Comparison of ENCODE assay signal across 19 cellular contexts in genomic region chr10:29305031-29305335, GRCh38. TPM values are rescaled to one million over a fixed set of nuclear protein-coding genes. Genes with fewer than 3 reads are reported as not detected.
A peak's percentile ranks its signal among the peaks of the same experiment; 100 is the strongest.
DNase-seq lines count a peak whose midpoint lies in the region; FAIRE-seq and TF ChIP-seq lines count a peak whose summit lies in the region.
"Had no signal": no experiment of that assay in that cellular context is flagged by ENCODE, and none has a peak within 500 bp of the region (broad histone marks: within the 10 kb centered on the region; RNA-seq: fewer than 3 reads in every experiment).

No MANE protein-coding gene starts in this region.

- POLR2A ChIA-PET in Caco-2 (lab: Charles Lee) = no interaction called here
- POLR2A ChIA-PET in endothelial cell of umbilical vein (lab: Charles Lee) = no interaction called here

- H3K27ac ChIP-seq in GM23248 (no peak overlapping the region), endothelial cell of umbilical vein (ENCODE audit: insufficient read depth, low read depth, low read length) (no peak overlapping the region), osteoblast (ENCODE audit: low read depth, low read length) (peak overlapping the region; percentile 50)
- H3K27ac ChIP-seq: tibial artery, VCaP had no signal

- DNase-seq in Caco-2 (no peak), GM23248 (no peak), endothelial cell of umbilical vein (ENCODE audit: low read depth, low spot score) (no peak), osteoblast (ENCODE audit: insufficient read length, low spot score, missing footprints) (peak; percentile 22), CD14-positive monocyte (ENCODE audit: low spot score) (no peak), MG63 (no peak), D721Med (ENCODE audit: insufficient read length, low spot score) (no peak)
- DNase-seq: NCI-H510A had no signal

- H3K27me3 ChIP-seq in Caco-2 (replicated peaks; ENCODE audit: control insufficient read depth, insufficient read depth, low read length) = no peaks in the 10 kb centered on the region
- H3K27me3 ChIP-seq in GM23248 (replicated peaks; ENCODE audit: insufficient read depth) = no peaks in the 10 kb centered on the region
- peaks cover 1 to 16% of the 10 kb centered on the region in 2 experiments for H3K27me3 ChIP-seq in endothelial cell of umbilical vein (ENCODE audit: control insufficient read depth in 2 of 2, insufficient read depth in 2 of 2, low read length in 2 of 2)
- no peaks in the 10 kb centered on the region for H3K27me3 ChIP-seq in osteoblast (ENCODE audit: insufficient read depth, low read length)
- no peaks in the 10 kb centered on the region for H3K27me3 ChIP-seq in MG63
- H3K27me3 ChIP-seq: ovary, tibial artery had no signal

- dilution Hi-C loops in endothelial cell of umbilical vein (cut with MboI; ENCODE audit: extremely low pct_ligation_motif_present, low sequenced_read_pairs) = no loop called here

- peak overlapping the region; percentile 55 for H3K4me3 Mint-ChIP-seq in Caco-2 (ENCODE audit: unreplicated experiment)
- H3K4me3 Mint-ChIP-seq in CD14-positive monocyte = peak overlapping the region in 1 of 2 donors; percentile 33
- H3K4me3 Mint-ChIP-seq: CD8-positive, alpha-beta memory T cell; naive thymus-derived CD8-positive, alpha-beta T cell; stimulated activated naive CD8-positive, alpha-beta T cell treated with anti-CD3 and anti-CD28 coated beads, Interleukin-15, Interleukin-2, amounts not matched to agents 100 ng/mL and 50 ng/mL, for 24 hours had no signal

- CTCF ChIA-PET in Caco-2 (lab: Charles Lee) = interaction anchor here (0.6 to 1.7 kb wide), 33 partner anchors 9 to 677 kb away, joined by 3 to 28 read pairs (median 5); no protein-coding TSS in a partner anchor
- CTCF ChIA-PET in endothelial cell of umbilical vein (lab: Charles Lee) = interaction anchor here (0.5 to 7.3 kb wide), 55 partner anchors 8 to 873 kb away, joined by 3 to 244 read pairs (median 4); no protein-coding TSS in a partner anchor

- in situ Hi-C loops in GM23248 (cut with MboI) = loop anchor here (10.0 kb wide), 1 partner anchor 640 kb away; no protein-coding TSS in a partner anchor

- H3K9me2 ChIP-seq in GM23248 (ENCODE audit: insufficient read depth) = no peaks in the 10 kb centered on the region

- no peaks in the 10 kb centered on the region for H3F3A ChIP-seq in GM23248 (ENCODE audit: insufficient read depth)

- BruUV-seq in Caco-2 (replicated peaks; lab: Mats Ljungman, UMichigan) = no TSS peak
- no TSS peak for BruUV-seq in endothelial cell of umbilical vein (replicated peaks; lab: Mats Ljungman, UMichigan)

- no peaks in the 10 kb centered on the region for H3K27me3 Mint-ChIP-seq in Caco-2 (ENCODE audit: insufficient read depth, unreplicated experiment)
- peaks cover 3 to 13% (median 5%) of the 10 kb centered on the region in 3 donors for H3K27me3 Mint-ChIP-seq in CD14-positive monocyte (ENCODE audit: low read depth in 3 of 3)

- H3K79me2 ChIP-seq in GM23248 (ENCODE audit: insufficient read depth) = no peaks in the 10 kb centered on the region
- no peaks in the 10 kb centered on the region for H3K79me2 ChIP-seq in endothelial cell of umbilical vein (ENCODE audit: control insufficient read depth, insufficient read depth, low read length)
- no peaks in the 10 kb centered on the region for H3K79me2 ChIP-seq in osteoblast (ENCODE audit: insufficient read depth, low read length)

- H4K20me1 ChIP-seq in GM23248 (ENCODE audit: insufficient read depth) (no peaks in the 10 kb centered on the region), endothelial cell of umbilical vein (replicated peaks; ENCODE audit: control insufficient read depth, extremely low read depth, insufficient read depth, low read length) (no peaks in the 10 kb centered on the region), osteoblast (ENCODE audit: insufficient read depth, low read length) (no peaks in the 10 kb centered on the region)

- FAIRE-seq in endothelial cell of umbilical vein (lab: Jason Lieb, UNC) = no peak
- FAIRE-seq in D721Med (lab: Jason Lieb, UNC) = no peak

- TF ChIP-seq POLR2A in endothelial cell of umbilical vein (IDR thresholded peaks at IDR 0.05; ENCODE audit: low read depth, low read length) = no peak

- no peak overlapping the region for H3K4me2 ChIP-seq in GM23248 (ENCODE audit: unreplicated experiment)
- H3K4me2 ChIP-seq in endothelial cell of umbilical vein (ENCODE audit: insufficient read depth, low read length) = no peak overlapping the region
- H3K4me2 ChIP-seq in osteoblast (ENCODE audit: insufficient read depth, low read length) = peak overlapping the region; percentile 73

- H3K36me3 Mint-ChIP-seq in Caco-2 (ENCODE audit: insufficient read depth, unreplicated experiment) (peaks cover under 1% of the 10 kb centered on the region), CD14-positive monocyte (no peaks in the 10 kb centered on the region)

- H3K27ac Mint-ChIP-seq in Caco-2 (ENCODE audit: unreplicated experiment) (peak overlapping the region; percentile 48), CD14-positive monocyte (no peak overlapping the region)
- H3K27ac Mint-ChIP-seq: dendritic cell treated with granulocyte-macrophage colony-stimulating factor and Interleukin-4, amounts not matched to agents 40 ng/mL and 50 ng/mL, for 4 days; stimulated activated naive CD8-positive, alpha-beta T cell treated with anti-CD3 and anti-CD28 coated beads, Interleukin-15, Interleukin-2, amounts not matched to agents 100 ng/mL and 50 ng/mL, for 24 hours; T-helper 2 cell treated with Interferon-gamma antibody and Interleukin-4, amounts not matched to agents 5 μg/mL and 100 μg/mL, for 36 hours had no signal

- 52 to 55% methylated on average over 2 of the region's 2 CpGs for WGBS in GM23248 (ENCODE audit: low coverage in 1 of 2, low lambda C conversion rate in 2 of 2, missing lambda C conversion rate in 2 of 2), 2 experiments

- no peak overlapping the region for H3K9ac ChIP-seq in GM23248
- no peak overlapping the region for H3K9ac ChIP-seq in endothelial cell of umbilical vein (replicated peaks; ENCODE audit: extremely low read depth, insufficient read depth, low read length)

- H3K4me1 Mint-ChIP-seq in Caco-2 (ENCODE audit: low read depth, unreplicated experiment) = peaks cover 2% of the 10 kb centered on the region
- H3K4me1 Mint-ChIP-seq in CD14-positive monocyte = peaks cover 6% of the 10 kb centered on the region

- peaks cover 18% of the 10 kb centered on the region for H3K9me3 ChIP-seq in Caco-2
- no peaks in the 10 kb centered on the region for H3K9me3 ChIP-seq in GM23248 (ENCODE audit: low read depth)
- H3K9me3 ChIP-seq in endothelial cell of umbilical vein (replicated peaks; ENCODE audit: control insufficient read depth, insufficient read depth, low read length) = no peaks in the 10 kb centered on the region
- H3K9me3 ChIP-seq in osteoblast (ENCODE audit: low read depth, low read length) = no peaks in the 10 kb centered on the region
- H3K9me3 ChIP-seq in MG63 = peaks cover 30% of the 10 kb centered on the region
- H3K9me3 ChIP-seq: ovary had no signal

- peaks cover 14% of the 10 kb centered on the region; the same call in 1 of the 2 replicates for H3K4me1 ChIP-seq in Caco-2
- no peaks in the 10 kb centered on the region; the same call in 1 of the 2 replicates for H3K4me1 ChIP-seq in GM23248 (ENCODE audit: insufficient read depth)
- no peaks in the 10 kb centered on the region for H3K4me1 ChIP-seq in endothelial cell of umbilical vein (ENCODE audit: control insufficient read depth, extremely low read depth, insufficient read depth, low read length)
- H3K4me1 ChIP-seq in osteoblast (ENCODE audit: insufficient read depth, low read length) = peaks cover 16% of the 10 kb centered on the region

- peaks cover 24% of the 10 kb centered on the region for H3K9me3 Mint-ChIP-seq in Caco-2 (ENCODE audit: unreplicated experiment)
- peaks cover 0 to 16% (median 8%) of the 10 kb centered on the region in 7 donors for H3K9me3 Mint-ChIP-seq in CD14-positive monocyte

- no peaks in the 10 kb centered on the region for H3K9me1 ChIP-seq in endothelial cell of umbilical vein (replicated peaks; ENCODE audit: control insufficient read depth, extremely low read depth, insufficient read depth, low read length)

- no peak for TF ChIP-seq CTCF in Caco-2 (IDR thresholded peaks at IDR 0.05; ENCODE audit: insufficient read depth in 1 of 2, low read depth in 1 of 2, low read length in 1 of 2, severe bottlenecking in 1 of 2, unreplicated experiment in 1 of 2)
- no peak for TF ChIP-seq CTCF in endothelial cell of umbilical vein (IDR thresholded peaks at IDR 0.05; ENCODE audit: extremely low read depth in 1 of 2, insufficient read depth in 1 of 2, low read depth in 1 of 2, low read length in 2 of 2)
- TF ChIP-seq CTCF in osteoblast (IDR thresholded peaks at IDR 0.05; ENCODE audit: extremely low read depth, low read depth, low read length) = no peak
- TF ChIP-seq CTCF in CD14-positive monocyte (IDR thresholded peaks at IDR 0.05) = no peak
- no peak for TF ChIP-seq CTCF in D721Med (IDR thresholded peaks at IDR 0.05; ENCODE audit: insufficient read depth, missing control alignments)

- H3K36me3 ChIP-seq in Caco-2 (ENCODE audit: control insufficient read depth, insufficient read depth, low read length) (no peaks in the 10 kb centered on the region), GM23248 (ENCODE audit: low read depth) (no peaks in the 10 kb centered on the region), endothelial cell of umbilical vein (ENCODE audit: control insufficient read depth in 2 of 2, extremely low read depth in 1 of 2, insufficient read depth in 2 of 2, low read length in 2 of 2) (no peaks in the 10 kb centered on the region), osteoblast (ENCODE audit: insufficient read depth, low read length) (no peaks in the 10 kb centered on the region), MG63 (no peaks in the 10 kb centered on the region)
- H3K36me3 ChIP-seq: ovary, tibial artery had no signal

- H2AFZ ChIP-seq in GM23248 (peak overlapping the region; percentile 30; the same call in 1 of the 2 replicates), endothelial cell of umbilical vein (ENCODE audit: low read depth, low read length) (peak overlapping the region; percentile 1), osteoblast (ENCODE audit: low read length) (peak overlapping the region; percentile 88)

- intact Hi-C loops in Caco-2 (cut with micrococcal nuclease; ENCODE audit: unreplicated experiment) = no loop called here
- intact Hi-C loops in endothelial cell of umbilical vein (cut with micrococcal nuclease) = loop anchor here (10.0 kb wide), 1 partner anchor 170 kb away; no protein-coding TSS in a partner anchor
- intact Hi-C loops in CD14-positive monocyte (cut with micrococcal nuclease) = loop anchor here in 1 of 2 donors (10.0 kb wide), 1 partner anchor 640 kb away; no protein-coding TSS in a partner anchor

- H3K4me3 ChIP-seq in Caco-2 (ENCODE audit: low read depth, low read length) = no peak overlapping the region
- no peak overlapping the region for H3K4me3 ChIP-seq in GM23248
- no peak overlapping the region for H3K4me3 ChIP-seq in endothelial cell of umbilical vein (replicated peaks in 1 of 3; ENCODE audit: insufficient read depth in 1 of 3, low read depth in 1 of 3, low read length in 3 of 3)
- peak overlapping the region; percentile 38 for H3K4me3 ChIP-seq in osteoblast (ENCODE audit: insufficient read depth, low read length)
- no peak overlapping the region for H3K4me3 ChIP-seq in MG63
- H3K4me3 ChIP-seq: ovary, tibial artery had no signal

RNA-seq across cellular contexts. Expression of gene LYZL1, which starts 16.1 kb away (rescaled TPM):
- total RNA-seq in Caco-2 (2022) (not detected in 2 replicates), endothelial cell of umbilical vein (not detected in 2 replicates), osteoblast (not detected in 2 replicates)
- not detected in 2 replicates for total RNA-seq in GM23248 (2014; rRNA removed; shearing (Covaris generic))
- polyA plus RNA-seq in GM23248 (2016; fragmentation: Nextera tagmentation; extraction: Ambion mirVana) (not detected in 2 replicates), endothelial cell of umbilical vein (not detected in 2 replicates), CD14-positive monocyte (not detected)
- polyA plus RNA-seq in endothelial cell of umbilical vein (2011; cell fraction: cytosol; rRNA removed) = not detected in 2 replicates
- polyA plus RNA-seq in endothelial cell of umbilical vein (2011; cell fraction: nucleus; rRNA removed) = not detected in 2 replicates
- not detected in 2 replicates for polyA plus RNA-seq in endothelial cell of umbilical vein (2012)
- not detected in 2 replicates for polyA minus RNA-seq in endothelial cell of umbilical vein
- not detected for polyA minus RNA-seq in endothelial cell of umbilical vein (2011; cell fraction: cytosol; rRNA and poly(A)+ RNA removed)
- polyA minus RNA-seq in endothelial cell of umbilical vein (2011; cell fraction: nucleus; rRNA and poly(A)+ RNA removed) = not detected in 2 replicates
- not detected in 2 replicates for total RNA-seq in MG63 (2014; rRNA removed; shearing (Covaris generic); ENCODE audit: low replicate concordance)
- total RNA-seq: cardiac septum; CD8-positive, alpha-beta memory T cell; MCF 10A; naive thymus-derived CD8-positive, alpha-beta T cell; ovary; right cardiac atrium had no signal
- polyA plus RNA-seq: CD8-positive, alpha-beta memory T cell; naive thymus-derived CD8-positive, alpha-beta T cell; ovary; right cardiac atrium had no signal

Comparison
In these comparisons a context has a peak if more than half of its experiments do, and no peak if none do; other contexts are left out.
1. H2AFZ ChIP-seq: peak in every context shown above with its lines; median percentile 88 in osteoblast; 30 in GM23248; 1 in endothelial cell of umbilical vein.